In the genomic region with DNA sequence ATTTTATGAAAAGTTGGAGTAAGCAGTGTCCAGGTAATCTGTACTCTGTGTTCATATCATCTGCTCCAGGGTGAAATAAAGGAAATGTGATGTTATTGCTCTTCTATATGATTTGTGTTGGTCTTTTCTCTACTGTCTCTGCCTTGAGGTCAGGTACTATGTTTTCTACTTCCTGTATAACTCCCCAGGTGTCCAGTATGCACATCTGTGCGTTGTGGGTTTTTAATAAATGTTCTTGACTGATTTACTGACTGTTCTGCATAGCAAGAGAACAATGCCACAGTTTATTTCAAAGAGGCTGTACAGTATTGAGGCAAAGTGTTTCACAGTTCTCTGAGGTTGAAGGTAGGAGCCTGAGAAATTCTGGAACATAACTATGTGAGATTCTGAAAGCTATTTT, we compare ENCODE assay signal across 19 cellular contexts.
DNase-seq lines count a peak whose midpoint lies in the region; ATAC-seq and TF ChIP-seq lines count a peak whose summit lies in the region.
"Had no signal": no experiment of that assay in that cellular context is flagged by ENCODE, and none has a peak within 500 bp of the region (broad histone marks: within the 10 kb centered on the region; RNA-seq: fewer than 3 reads in every experiment).

No MANE protein-coding gene starts in this region.

- H3K4me3 Mint-ChIP-seq in natural killer cell treated with Interleukin-12 subunit alpha and Interleukin-12 subunit beta and Interleukin-15 and Interleukin-18, amount 100 ng/mL, for 72 hours: peak overlapping the region; percentile 1
- no peak overlapping the region for H3K4me3 Mint-ChIP-seq in natural killer cell
- peak overlapping the region; percentile 66 for H3K4me3 Mint-ChIP-seq in activated T-helper 17 cell treated with anti-CD3 and anti-CD28 coated beads, Interleukin-2, amount 50 U/mL, for 72 hours

- no peaks in the 10 kb centered on the region for H3K9me3 ChIP-seq in smooth muscle cell (replicated peaks; ENCODE audit: low read depth)
- H3K9me3 ChIP-seq: HAP-1, suprapubic skin, vagina had no signal

- intact Hi-C loops in natural killer cell (cut with micrococcal nuclease): no loop called here

- 72% methylated on average over 1 of the region's 1 CpG for WGBS in smooth muscle cell (ENCODE audit: low lambda C conversion rate)

- H3K4me1 ChIP-seq in smooth muscle cell (ENCODE audit: low read depth): peaks cover 2% of the 10 kb centered on the region
- H3K4me1 ChIP-seq: HAP-1, suprapubic skin had no signal

- H2AFZ ChIP-seq in smooth muscle cell (ENCODE audit: low read depth): no peak overlapping the region
- H2AFZ ChIP-seq: hepatocyte had no signal

- no peaks in the 10 kb centered on the region for H3K27me3 ChIP-seq in smooth muscle cell (ENCODE audit: low read depth)
- H3K27me3 ChIP-seq: hepatocyte, spleen, suprapubic skin, vagina had no signal

- no peaks in the 10 kb centered on the region for H3K9me3 Mint-ChIP-seq in natural killer cell treated with Interleukin-12 subunit alpha and Interleukin-12 subunit beta and Interleukin-15 and Interleukin-18, amount 100 ng/mL, for 72 hours
- no peaks in the 10 kb centered on the region for H3K9me3 Mint-ChIP-seq in natural killer cell
- H3K9me3 Mint-ChIP-seq in activated T-helper 17 cell treated with anti-CD3 and anti-CD28 coated beads, Interleukin-2, amount 50 U/mL, for 72 hours: peaks cover 3% of the 10 kb centered on the region

- no peak for ATAC-seq in natural killer cell treated with Interleukin-12 subunit alpha and Interleukin-12 subunit beta and Interleukin-15 and Interleukin-18, amount 100 ng/mL, for 72 hours
- ATAC-seq in natural killer cell: no peak
- ATAC-seq in activated T-helper 17 cell treated with anti-CD3 and anti-CD28 coated beads, Interleukin-2, amount 50 U/mL, for 72 hours (replicated peaks): no peak

- H3K27ac Mint-ChIP-seq in natural killer cell treated with Interleukin-12 subunit alpha and Interleukin-12 subunit beta and Interleukin-15 and Interleukin-18, amount 100 ng/mL, for 72 hours: no peak overlapping the region
- H3K27ac Mint-ChIP-seq in natural killer cell: no peak overlapping the region
- H3K27ac Mint-ChIP-seq in activated T-helper 17 cell treated with anti-CD3 and anti-CD28 coated beads, Interleukin-2, amount 50 U/mL, for 72 hours: peak overlapping the region; percentile 34

- TF ChIP-seq CTCF in natural killer cell (IDR thresholded peaks at IDR 0.05): no peak
- no peak for TF ChIP-seq CTCF in smooth muscle cell (IDR thresholded peaks at IDR 0.05; ENCODE audit: borderline replicate concordance, insufficient read depth, poor library complexity, severe bottlenecking)

- DNase-seq in natural killer cell treated with Interleukin-12 subunit alpha and Interleukin-12 subunit beta and Interleukin-15 and Interleukin-18, amount 100 ng/mL, for 72 hours (ENCODE audit: low spot score): no peak
- DNase-seq in natural killer cell: no peak
- peak; percentile 2 for DNase-seq in NAMALWA (ENCODE audit: low spot score)
- DNase-seq in smooth muscle cell (lab: John Stamatoyannopoulos, UW; ENCODE audit: unreplicated experiment): no peak
- no peak for DNase-seq in COLO829 (ENCODE audit: low spot score)
- DNase-seq in NK-92 treated with Interleukin-12 subunit alpha and Interleukin-12 subunit beta, amount 100 ng/mL, for 24 hours (lab: John Stamatoyannopoulos, UW): no peak
- no peak for DNase-seq in T-helper 9 cell
- DNase-seq: aorta; islet precursor cell; NCI-H1436; NCI-H446; SHP77 treated with DMSO at 0.1 percent for 48 hours; spleen; stimulated activated CD8-positive, alpha-beta memory T cell treated with anti-CD3 and anti-CD28 coated beads, Interleukin-4, amount 100 ng/mL, for 48 hours had no signal

- peak overlapping the region; percentile 23 for H3K27ac ChIP-seq in smooth muscle cell (ENCODE audit: low read depth)
- H3K27ac ChIP-seq: hepatocyte, spleen, suprapubic skin, vagina had no signal

- no peaks in the 10 kb centered on the region for H3K27me3 Mint-ChIP-seq in natural killer cell treated with Interleukin-12 subunit alpha and Interleukin-12 subunit beta and Interleukin-15 and Interleukin-18, amount 100 ng/mL, for 72 hours
- H3K27me3 Mint-ChIP-seq in natural killer cell (ENCODE audit: low read depth in 2 of 2): no peaks in the 10 kb centered on the region
- H3K27me3 Mint-ChIP-seq in activated T-helper 17 cell treated with anti-CD3 and anti-CD28 coated beads, Interleukin-2, amount 50 U/mL, for 72 hours: no peaks in the 10 kb centered on the region

- no peak overlapping the region for H3K4me3 ChIP-seq in smooth muscle cell
- H3K4me3 ChIP-seq: HAP-1, hepatocyte, spleen, suprapubic skin, vagina had no signal

- no peak overlapping the region for H3K9ac ChIP-seq in smooth muscle cell (ENCODE audit: low read depth)

- H3K79me2 ChIP-seq in smooth muscle cell (ENCODE audit: low read depth): peaks cover 19% of the 10 kb centered on the region

- no peak overlapping the region for H3K4me2 ChIP-seq in smooth muscle cell
- H3K4me2 ChIP-seq: hepatocyte had no signal

- peaks cover 25 to 36% of the 10 kb centered on the region in 2 donors for H3K4me1 Mint-ChIP-seq in natural killer cell treated with Interleukin-12 subunit alpha and Interleukin-12 subunit beta and Interleukin-15 and Interleukin-18, amount 100 ng/mL, for 72 hours (ENCODE audit: low read depth in 2 of 2)
- H3K4me1 Mint-ChIP-seq in natural killer cell: peaks cover 11 to 30% of the 10 kb centered on the region in 2 donors
- H3K4me1 Mint-ChIP-seq in activated T-helper 17 cell treated with anti-CD3 and anti-CD28 coated beads, Interleukin-2, amount 50 U/mL, for 72 hours: peaks cover 23% of the 10 kb centered on the region

- peaks cover 15% of the 10 kb centered on the region for H3K36me3 Mint-ChIP-seq in natural killer cell treated with Interleukin-12 subunit alpha and Interleukin-12 subunit beta and Interleukin-15 and Interleukin-18, amount 100 ng/mL, for 72 hours
- no peaks in the 10 kb centered on the region for H3K36me3 Mint-ChIP-seq in natural killer cell
- H3K36me3 Mint-ChIP-seq in activated T-helper 17 cell treated with anti-CD3 and anti-CD28 coated beads, Interleukin-2, amount 50 U/mL, for 72 hours (ENCODE audit: low read depth): no peaks in the 10 kb centered on the region

- H4K20me1 ChIP-seq in smooth muscle cell (ENCODE audit: low read depth): no peaks in the 10 kb centered on the region

- H3F3A ChIP-seq in smooth muscle cell (ENCODE audit: low read depth): no peaks in the 10 kb centered on the region

- no peaks in the 10 kb centered on the region for H3K36me3 ChIP-seq in smooth muscle cell (ENCODE audit: low read depth)
- H3K36me3 ChIP-seq: HAP-1, spleen, suprapubic skin, vagina had no signal
